16 cellular contexts compared by ENCODE assay signal in genomic region chr9:128286435-128286834, GRCh38. TPM values are rescaled to one million over a fixed set of nuclear protein-coding genes. Genes with fewer than 3 reads are reported as not detected.
DNase-seq lines count a peak whose midpoint lies in the region; ATAC-seq and TF ChIP-seq lines count a peak whose summit lies in the region.
"Had no signal": no experiment of that assay in that cellular context is flagged by ENCODE, and none has a peak within 500 bp of the region (broad histone marks: within the 10 kb centered on the region; RNA-seq: fewer than 3 reads in every experiment).

No MANE protein-coding gene starts in this region.

- ATAC-seq in HG03378 (IDR thresholded peaks at IDR 0.05; ENCODE audit: unreplicated experiment) (no peak), HG02973 (IDR thresholded peaks at IDR 0.05; ENCODE audit: unreplicated experiment) (no peak)
- ATAC-seq: K562 had no signal

- intact Hi-C loops in head of caudate nucleus (cut with DNase I), result no loop called here

- H3K36me3 Mint-ChIP-seq in neural crest cell (ENCODE audit: low read depth), result peaks cover 2% of the 10 kb centered on the region

- no peaks in the 10 kb centered on the region for H3K27me3 Mint-ChIP-seq in neural crest cell (ENCODE audit: low read depth)
- H3K27me3 Mint-ChIP-seq: memory B cell had no signal

- H3K27ac Mint-ChIP-seq in neural crest cell (ENCODE audit: unreplicated experiment), result peak overlapping the region; percentile 78
- H3K27ac Mint-ChIP-seq: memory B cell; T-helper 1 cell treated with Interleukin-12 subunit alpha and Interleukin-12 subunit beta and Interleukin-4 antibody, amounts not matched to agents 30 μg/mL and 1 μg/mL, for 36 hours had no signal

- peak; percentile 91 for DNase-seq in Ammon's horn (ENCODE audit: low spot score)
- DNase-seq in anterior cingulate cortex (lab: John Stamatoyannopoulos, UW), result peak in 56 of 58 donors; percentile 5 to 85 (median 64)
- peak; percentile 25 to 90 (median 78) for DNase-seq in head of caudate nucleus
- no peak for DNase-seq in neural crest cell (ENCODE audit: low read depth, low spot score)
- no peak for DNase-seq in NCI-H748 treated with DMSO at 0.1 percent for 48 hours (lab: John Stamatoyannopoulos, UW)
- no peak for DNase-seq in GM03348 (ENCODE audit: low spot score)
- DNase-seq: activated CD8-positive, alpha-beta memory T cell treated with anti-CD3 and anti-CD28 coated beads, Interleukin-2, amount 50 U/mL, for 4 hours; activated naive CD4-positive, alpha-beta T cell treated with Interleukin-2 at 50 U/mL for 16 hours; AML-193; NCI-H1105; spleen had no signal

- H3K4me3 Mint-ChIP-seq in neural crest cell, result no peak overlapping the region
- H3K4me3 Mint-ChIP-seq: memory B cell; T-helper 1 cell treated with Interleukin-12 subunit alpha and Interleukin-12 subunit beta and Interleukin-4 antibody, amounts not matched to agents 30 μg/mL and 1 μg/mL, for 36 hours had no signal

- no peaks in the 10 kb centered on the region for H3K9me3 Mint-ChIP-seq in neural crest cell
- H3K9me3 Mint-ChIP-seq: memory B cell; T-helper 1 cell treated with Interleukin-12 subunit alpha and Interleukin-12 subunit beta and Interleukin-4 antibody, amounts not matched to agents 30 μg/mL and 1 μg/mL, for 36 hours had no signal

- no peak for TF ChIP-seq CTCF in neural crest cell (conservative IDR thresholded peaks at IDR 0.05)

- no peaks in the 10 kb centered on the region for H3K4me1 Mint-ChIP-seq in neural crest cell

RNA-seq across cellular contexts. Expression of gene SWI5, which starts 10.4 kb away (rescaled TPM):
- 17.1 and 20.7 TPM in 2 replicates for total RNA-seq in neural crest cell

RNA-seq across cellular contexts. Expression of gene GOLGA2, which starts 10.6 kb away (rescaled TPM):
- total RNA-seq in neural crest cell, result 56.9 and 64.1 TPM in 2 replicates

RNA-seq across cellular contexts. Expression of gene TRUB2, which starts 35.8 kb away (rescaled TPM):
- 33.4 and 35.0 TPM in 2 replicates for total RNA-seq in neural crest cell

RNA-seq across cellular contexts. Expression of gene COQ4, which starts 36.2 kb away (rescaled TPM):
- total RNA-seq in neural crest cell, result 50.8 and 51.0 TPM in 2 replicates

RNA-seq across cellular contexts. Expression of gene SLC27A4, which starts 53.9 kb away (rescaled TPM):
- total RNA-seq in neural crest cell, result 43.0 and 45.6 TPM in 2 replicates

Comparison
In these comparisons a context has a peak if more than half of its experiments do, and no peak if none do; other contexts are left out.
1. DNase-seq: peak in Ammon's horn (single experiment), anterior cingulate cortex (56 of 58) and head of caudate nucleus (42 of 42); none in neural crest cell (single experiment), NCI-H748 treated with DMSO at 0.1 percent for 48 hours (single experiment) and GM03348 (single experiment).